Comparison of ENCODE assay signal across 30 cellular contexts in the genomic region with DNA sequence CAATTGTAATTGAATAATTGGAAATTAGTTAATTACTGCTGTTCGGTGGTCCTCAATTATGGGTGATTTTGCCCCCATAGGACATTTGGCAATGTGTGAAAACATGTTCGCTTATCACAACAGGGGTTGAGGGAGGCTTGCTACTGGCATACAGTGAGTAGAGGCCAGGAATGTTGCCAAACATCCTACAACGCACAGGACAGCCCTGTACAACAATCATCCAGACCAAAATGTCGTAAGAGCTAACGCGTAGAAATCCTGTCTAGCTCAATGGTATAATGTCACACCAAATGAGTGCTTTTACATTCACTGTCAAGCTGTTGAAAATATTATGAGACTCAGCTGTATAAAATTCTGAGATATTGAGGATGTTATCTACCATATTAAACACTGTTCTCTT.
"Had no signal": no experiment of that assay in that cellular context is flagged by ENCODE, and none has a peak within 500 bp of the region (broad histone marks: within the 10 kb centered on the region; RNA-seq: fewer than 3 reads in every experiment).

No MANE protein-coding gene starts in this region.

- DNase-seq: activated CD4-positive, alpha-beta memory T cell treated with anti-CD3 and anti-CD28 coated beads, Interleukin-2, amount 10 ng/mL, durations not matched to agents 7 days and 5 days; activated CD4-positive, alpha-beta T cell treated with anti-CD3 and anti-CD28 coated beads for 1 hour; activated CD4-positive, alpha-beta T cell treated with anti-CD3 and anti-CD28 coated beads for 48 hours; activated CD4-positive, CD25-positive, alpha-beta regulatory T cell; activated CD8-positive, alpha-beta memory T cell treated with anti-CD3 and anti-CD28 coated beads for 24 hours; activated CD8-positive, alpha-beta memory T cell treated with anti-CD3 and anti-CD28 coated beads, Interleukin-2, amount 10 ng/mL, durations not matched to agents 7 days and 5 days; activated CD8-positive, alpha-beta memory T cell treated with anti-CD3 and anti-CD28 coated beads, Interleukin-2, amount 50 U/mL, for 48 hours; activated effector memory CD4-positive, alpha-beta T cell treated with Interleukin-2 at 50 U/mL for 16 hours; activated naive CD4-positive, alpha-beta T cell; activated naive CD4-positive, alpha-beta T cell treated with anti-CD3 and anti-CD28 coated beads, Interleukin-2, amount 50 U/mL, for 16 hours; activated naive CD8-positive, alpha-beta T cell treated with anti-CD3 and anti-CD28 coated beads for 36 hours; activated T-cell treated with anti-CD3 and anti-CD28 coated beads, Interleukin-2, amount 50 U/mL, for 48 hours; amniotic stem cell; caudate nucleus; cerebellar nuclear complex; NCI-H1105; NCI-H1417 treated with DMSO at 0.1 percent for 48 hours; NCI-H187 treated with DMSO at 0.1 percent for 48 hours; NCI-H2081 treated with DMSO at 0.1 percent for 48 hours; NCI-H226; NCI-H524 treated with DMSO at 0.1 percent for 48 hours; PC-9; Right ventricle myocardium superior; SW 1271; T-helper 1 cell; T-helper 2 cell; T-helper 9 cell; WERI-Rb-1 had no signal

- ATAC-seq: activated CD8-positive, alpha-beta memory T cell treated with anti-CD3 and anti-CD28 coated beads, Interleukin-2, amount 10 ng/mL, durations not matched to agents 7 days and 5 days had no signal

- H3K27me3 ChIP-seq: ascending aorta had no signal

- H3K27ac ChIP-seq: ascending aorta, KMS-11, PC-9, WERI-Rb-1 had no signal

- H3K36me3 ChIP-seq: ascending aorta, WERI-Rb-1 had no signal

- H3K4me2 ChIP-seq: KMS-11, PC-9 had no signal

- H3K4me1 ChIP-seq: ascending aorta had no signal

- H2AFZ ChIP-seq: PC-9 had no signal

- H3K9me3 ChIP-seq: ascending aorta had no signal

- H3K4me3 ChIP-seq: ascending aorta, PC-9 had no signal

- H3K9ac ChIP-seq: KMS-11 had no signal
